9 cellular contexts compared by ENCODE assay signal in the genomic region with DNA sequence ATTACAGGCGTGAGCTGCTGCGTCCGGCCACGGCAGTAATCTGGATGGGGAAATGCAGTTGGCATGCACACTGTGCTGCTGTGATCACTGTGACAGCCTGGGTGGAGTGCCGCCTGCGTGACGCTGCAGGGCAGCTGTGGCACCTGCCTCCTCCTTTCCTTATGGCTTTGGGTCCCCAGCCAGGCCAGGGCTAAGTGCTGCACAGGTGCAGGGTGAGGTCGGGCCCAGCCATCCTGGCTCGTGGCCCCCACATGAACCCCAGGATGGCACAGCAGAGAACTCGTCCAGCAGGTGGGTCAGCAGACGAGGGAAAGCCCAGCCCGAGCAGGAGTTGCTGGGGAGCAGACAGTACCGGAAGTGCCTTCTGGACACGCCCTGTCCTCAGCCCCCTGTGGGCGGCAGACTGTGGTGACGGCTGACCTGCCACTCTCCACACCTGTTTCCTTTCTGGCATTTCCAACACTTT. TPM values are rescaled to one million over a fixed set of nuclear protein-coding genes. Genes with fewer than 3 reads are reported as not detected.
A peak's percentile ranks its signal among the peaks of the same experiment; 100 is the strongest.
DNase-seq lines count a peak whose midpoint lies in the region; ATAC-seq and TF ChIP-seq lines count a peak whose summit lies in the region.
"Had no signal": no experiment of that assay in that cellular context is flagged by ENCODE, and none has a peak within 500 bp of the region (broad histone marks: within the 10 kb centered on the region; RNA-seq: fewer than 3 reads in every experiment).

No MANE protein-coding gene starts in this region.

- in situ Hi-C loops in mammary epithelial cell (cut with MboI; ENCODE audit: low sequenced_read_pairs in 2 of 2): no loop called here

- DNase-seq in NCI-H1092 treated with DMSO at 0.1 percent for 48 hours (lab: John Stamatoyannopoulos, UW) (peak; percentile 4), NCI-H1092 (lab: John Stamatoyannopoulos, UW) (no peak), mammary epithelial cell (peak; percentile 29), lung (ENCODE audit: low spot score) (peak; percentile 77)
- no peak for DNase-seq in stimulated activated CD4-positive, alpha-beta T cell treated with anti-CD3 and anti-CD28 coated beads, Interleukin-4, amount 100 ng/mL, for 4 hours
- no peak for DNase-seq in activated CD4-positive, alpha-beta T cell treated with anti-CD3 and anti-CD28 coated beads for 36 hours

- POLR2A ChIA-PET in activated CD4-positive, alpha-beta T cell treated with anti-CD3 and anti-CD28 coated beads for 36 hours (lab: Charles Lee): no interaction called here

- no peaks in the 10 kb centered on the region for H3K27me3 Mint-ChIP-seq in activated CD4-positive, alpha-beta T cell treated with anti-CD3 and anti-CD28 coated beads for 36 hours

- H3K27me3 ChIP-seq in mammary epithelial cell (ENCODE audit: insufficient read depth, low read length) (no peaks in the 10 kb centered on the region), lung (ENCODE audit: control insufficient read depth, insufficient read depth) (no peaks in the 10 kb centered on the region)

- H3K4me3 ChIP-seq in mammary epithelial cell (replicated peaks in 1 of 3; ENCODE audit: insufficient read depth in 1 of 3, low read depth in 2 of 3, low read length in 3 of 3) (no peak overlapping the region), lung (no peak overlapping the region), urinary bladder (ENCODE audit: low read depth, low read length) (no peak overlapping the region)

- intact Hi-C loops in mammary epithelial cell (cut with micrococcal nuclease): loop anchor here (2.0 to 10.0 kb wide), 3 partner anchors 31 to 529 kb away; no protein-coding TSS in a partner anchor
- intact Hi-C loops in activated CD4-positive, alpha-beta T cell treated with anti-CD3 and anti-CD28 coated beads for 36 hours (cut with DNase I, micrococcal nuclease): no loop called here

- no peak overlapping the region for H3K27ac ChIP-seq in mammary epithelial cell (ENCODE audit: insufficient read depth, low read depth, low read length)
- H3K27ac ChIP-seq in lung (ENCODE audit: low read depth in 1 of 2, low read length in 1 of 2): peak overlapping the region in 1 of 2 donors; percentile 84
- peak overlapping the region; percentile 43 for H3K27ac ChIP-seq in urinary bladder (ENCODE audit: low read depth)
- H3K27ac ChIP-seq: 22Rv1 had no signal

- H3K9me3 Mint-ChIP-seq in activated CD4-positive, alpha-beta T cell treated with anti-CD3 and anti-CD28 coated beads for 36 hours (ENCODE audit: low read depth): no peaks in the 10 kb centered on the region

- H3K4me3 Mint-ChIP-seq in activated CD4-positive, alpha-beta T cell treated with anti-CD3 and anti-CD28 coated beads for 36 hours: no peak overlapping the region

- no peak overlapping the region for H3K4me2 ChIP-seq in mammary epithelial cell (ENCODE audit: insufficient read depth, low read depth, low read length)

- H3K4me1 ChIP-seq in mammary epithelial cell (ENCODE audit: insufficient read depth, low read length) (peaks cover 23% of the 10 kb centered on the region), lung (ENCODE audit: control insufficient read depth in 2 of 2, insufficient read depth in 2 of 2, low read length in 2 of 2) (peaks cover 0 to 8% of the 10 kb centered on the region in 2 donors), urinary bladder (ENCODE audit: insufficient read depth) (no peaks in the 10 kb centered on the region)

- H3K27ac Mint-ChIP-seq in activated CD4-positive, alpha-beta T cell treated with anti-CD3 and anti-CD28 coated beads for 36 hours: no peak overlapping the region

- H2AFZ ChIP-seq in mammary epithelial cell (ENCODE audit: low read depth, low read length): no peak overlapping the region

- H3K36me3 Mint-ChIP-seq in activated CD4-positive, alpha-beta T cell treated with anti-CD3 and anti-CD28 coated beads for 36 hours (ENCODE audit: low read depth): peaks cover 2% of the 10 kb centered on the region

- H3K36me3 ChIP-seq in mammary epithelial cell (ENCODE audit: insufficient read depth, low read length) (no peaks in the 10 kb centered on the region), lung (ENCODE audit: control insufficient read depth in 2 of 2, insufficient read depth in 2 of 2, low read length in 2 of 2) (peaks cover 0 to 29% of the 10 kb centered on the region in 2 donors), urinary bladder (ENCODE audit: insufficient read depth) (no peaks in the 10 kb centered on the region)

- no peak for TF ChIP-seq CTCF in mammary epithelial cell (conservative IDR thresholded peaks at IDR 0.05 in 1 of 2, IDR thresholded peaks at IDR 0.05 in 1 of 2; ENCODE audit: extremely low read depth in 1 of 2, insufficient read depth in 1 of 2, low read depth in 1 of 2, low read length in 2 of 2)
- TF ChIP-seq CTCF in lung (IDR thresholded peaks at IDR 0.05; ENCODE audit: control extremely low read depth, extremely low read depth): no peak

- CTCF ChIA-PET in mammary epithelial cell (lab: Charles Lee; ENCODE audit: low non-redundant PET): interaction anchor here (0.5 to 1.1 kb wide), 3 partner anchors 52 to 222 kb away, joined by 3 to 7 read pairs (median 5); no protein-coding TSS in a partner anchor
- CTCF ChIA-PET in activated CD4-positive, alpha-beta T cell treated with anti-CD3 and anti-CD28 coated beads for 36 hours (lab: Charles Lee): interaction anchor here (0.5 to 2.7 kb wide), 6 partner anchors 10 to 704 kb away, joined by 3 to 11 read pairs (median 4); no protein-coding TSS in a partner anchor

- H3K9me3 ChIP-seq in mammary epithelial cell (replicated peaks; ENCODE audit: insufficient read depth, low read length): no peaks in the 10 kb centered on the region
- no peaks in the 10 kb centered on the region for H3K9me3 ChIP-seq in lung (ENCODE audit: control insufficient read depth in 2 of 2, insufficient read depth in 1 of 2, low read length in 1 of 2)

- no peak overlapping the region for H3K9ac ChIP-seq in mammary epithelial cell (ENCODE audit: insufficient read depth, low read length)

- WGBS in mammary epithelial cell (ENCODE audit: low coverage, missing lambda C conversion rate): 68% methylated on average over 16 of the region's 16 CpGs
- 37 to 61% methylated on average over 16 of the region's 16 CpGs for WGBS in lung, 2 donors
- 66% methylated on average over 16 of the region's 16 CpGs for WGBS in urinary bladder

- ATAC-seq in lung (ENCODE audit: insufficient read depth, low FRiP score) (peak; percentile 82), HG03378 (IDR thresholded peaks at IDR 0.05; ENCODE audit: unreplicated experiment) (no peak)
- ATAC-seq in activated CD4-positive, alpha-beta T cell treated with anti-CD3 and anti-CD28 coated beads for 36 hours: no peak

- no TSS peak for BruUV-seq in mammary epithelial cell (replicated peaks; lab: Mats Ljungman, UMichigan)

- no peaks in the 10 kb centered on the region for H4K20me1 ChIP-seq in mammary epithelial cell (ENCODE audit: insufficient read depth, low read length)

- H3K79me2 ChIP-seq in mammary epithelial cell (ENCODE audit: insufficient read depth, low read length): no peaks in the 10 kb centered on the region

- no peaks in the 10 kb centered on the region for H3K4me1 Mint-ChIP-seq in activated CD4-positive, alpha-beta T cell treated with anti-CD3 and anti-CD28 coated beads for 36 hours

- dilution Hi-C loops in mammary epithelial cell (cut with HindIII; ENCODE audit: low sequenced_read_pairs): no loop called here

RNA-seq across cellular contexts. Expression of a gene that starts 17.1 kb away (rescaled TPM):
- total RNA-seq in mammary epithelial cell (10 to 100 TPM; 20.5 to 26.5 TPM), lung (10 to 100 TPM; 25.4 to 38.1 TPM), urinary bladder (19.0 TPM)
- polyA plus RNA-seq in mammary epithelial cell (13.4 TPM), lung (10 to 100 TPM; 28.8 to 41.4 TPM), urinary bladder (43.8 TPM)
- polyA minus RNA-seq in mammary epithelial cell: 27.1 TPM
- total RNA-seq in activated CD4-positive, alpha-beta T cell treated with anti-CD3 and anti-CD28 coated beads for 36 hours: 1 to 10 TPM; 6.2 to 7.1 TPM

RNA-seq across cellular contexts. Expression of a gene that starts 33.1 kb away (rescaled TPM):
- under 1 TPM in 1 of 2 donors, not detected in 1; under 0.01 TPM for total RNA-seq in mammary epithelial cell
- polyA plus RNA-seq in mammary epithelial cell: not detected
- not detected for polyA minus RNA-seq in mammary epithelial cell
- under 1 TPM; 0.37 to 0.54 TPM for total RNA-seq in lung
- under 1 TPM; 0.10 to 0.26 TPM for polyA plus RNA-seq in lung
- 2.2 TPM for total RNA-seq in urinary bladder
- polyA plus RNA-seq in urinary bladder: 0.79 TPM
- under 1 TPM in 1 of 2 experiments, not detected in 1; 0.02 TPM for total RNA-seq in activated CD4-positive, alpha-beta T cell treated with anti-CD3 and anti-CD28 coated beads for 36 hours

Comparison
In these comparisons a context has a peak if more than half of its experiments do, and no peak if none do; other contexts are left out.
1. DNase-seq: peak in NCI-H1092 treated with DMSO at 0.1 percent for 48 hours (single experiment), mammary epithelial cell (single experiment) and lung (single experiment); none in NCI-H1092 (single experiment), stimulated activated CD4-positive, alpha-beta T cell treated with anti-CD3 and anti-CD28 coated beads, Interleukin-4, amount 100 ng/mL, for 4 hours (0 of 2) and activated CD4-positive, alpha-beta T cell treated with anti-CD3 and anti-CD28 coated beads for 36 hours (single experiment).